In the genomic region with DNA sequence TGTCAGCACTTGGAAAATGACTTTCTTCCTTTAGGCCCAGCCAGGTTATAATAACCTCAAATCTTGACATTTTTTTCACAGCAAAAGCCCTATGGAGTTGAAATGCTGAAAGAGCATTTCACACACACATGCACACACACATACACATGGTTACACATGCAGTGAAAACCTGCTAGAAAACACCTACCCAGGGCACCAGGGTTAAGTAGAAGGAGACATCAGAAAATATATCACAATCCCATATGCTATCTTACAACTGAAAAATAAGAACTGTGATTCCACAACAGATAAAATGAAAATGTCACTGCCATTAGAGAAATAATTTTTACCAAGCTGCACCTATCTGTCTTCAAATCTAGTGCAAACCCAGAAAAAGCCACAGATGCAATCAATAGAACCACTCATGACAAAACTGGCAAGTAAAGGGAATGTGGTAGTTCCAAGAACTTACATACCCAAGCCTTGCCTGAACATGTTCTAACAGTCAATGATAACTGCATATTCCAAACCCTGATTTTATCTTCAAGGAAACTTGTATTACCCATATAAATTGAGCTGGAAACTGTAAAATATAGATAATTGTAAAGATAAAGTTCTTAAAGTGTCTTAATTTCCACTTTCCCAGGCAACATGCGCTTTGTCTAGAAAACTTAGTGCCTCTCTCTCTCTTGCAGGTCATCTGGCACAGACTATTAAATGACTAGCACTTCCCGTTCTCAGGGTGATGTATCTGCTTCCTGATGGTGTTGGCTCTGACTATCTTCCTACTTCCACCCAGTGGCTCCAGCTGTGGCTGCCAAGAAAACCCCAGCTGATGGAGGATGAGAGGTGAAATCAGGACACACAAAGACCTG, we compare ENCODE assay signal across 9 cellular contexts.
DNase-seq lines count a peak whose midpoint lies in the region; ATAC-seq, FAIRE-seq and TF ChIP-seq lines count a peak whose summit lies in the region.
"Had no signal": no experiment of that assay in that cellular context is flagged by ENCODE, and none has a peak within 500 bp of the region (broad histone marks: within the 10 kb centered on the region; RNA-seq: fewer than 3 reads in every experiment).

No MANE protein-coding gene starts in this region.

- no peak overlapping the region for H3K18ac ChIP-seq in H9 (ENCODE audit: insufficient read length, low read depth, low read length)

- H3K27ac Mint-ChIP-seq in activated CD4-positive, alpha-beta memory T cell treated with anti-CD3 and anti-CD28 coated beads, Interleukin-2, amount 10 ng/mL, durations not matched to agents 7 days and 5 days = peak overlapping the region; percentile 84
- peak overlapping the region in 1 of 3 experiments; percentile 93; a peak in 2 of 7 replicates for H3K27ac Mint-ChIP-seq in H9

- H3K9me3 ChIP-seq in BLaER1 = peaks cover 18% of the 10 kb centered on the region
- no peaks in the 10 kb centered on the region for H3K9me3 ChIP-seq in H9 (ENCODE audit: control insufficient read depth, low read depth, low read length)

- FAIRE-seq in urothelium cell line (lab: Jason Lieb, UNC) = no peak

- no peak overlapping the region for H3T11ph ChIP-seq in H9 (ENCODE audit: low read length)

- no peak overlapping the region for H4K8ac ChIP-seq in H9 (replicated peaks; ENCODE audit: insufficient read length, low read depth, low read length)

- peak; percentile 28 to 53 for DNase-seq in HL-60 (ENCODE audit: low read depth in 1 of 2, low spot score in 1 of 2)
- DNase-seq in activated CD4-positive, alpha-beta memory T cell treated with anti-CD3 and anti-CD28 coated beads, Interleukin-2, amount 10 ng/mL, durations not matched to agents 7 days and 5 days = peak; percentile 39
- peak; percentile 15 for DNase-seq in kidney tubule cell (ENCODE audit: low spot score)
- DNase-seq in HuH-7.5 (ENCODE audit: low spot score) = no peak
- DNase-seq in H9 = no peak
- DNase-seq in urothelium cell line (ENCODE audit: low spot score) = no peak
- DNase-seq: stimulated activated CD4-positive, alpha-beta T cell treated with anti-CD3 and anti-CD28 coated beads, Interleukin-4, amount 100 ng/mL, for 1 hour had no signal

- H3K4me3 Mint-ChIP-seq in activated CD4-positive, alpha-beta memory T cell treated with anti-CD3 and anti-CD28 coated beads, Interleukin-2, amount 10 ng/mL, durations not matched to agents 7 days and 5 days = no peak overlapping the region
- no peak overlapping the region for H3K4me3 Mint-ChIP-seq in H9

- POLR2A ChIA-PET in activated CD4-positive, alpha-beta memory T cell treated with anti-CD3 and anti-CD28 coated beads, Interleukin-2, amount 10 ng/mL, durations not matched to agents 7 days and 5 days (lab: Charles Lee) = interaction anchor here (0.8 to 5.7 kb wide), 11 partner anchors 12 to 406 kb away, joined by 3 to 91 read pairs (median 4); partner anchors contain the start of genes PTGER4 and RPL37

- WGBS in H9 (ENCODE audit: extremely low coverage, insufficient read length, low lambda C conversion rate) = no CpG with 5 or more reads among the region's 2 CpGs

- no peaks in the 10 kb centered on the region for H3K27me3 Mint-ChIP-seq in activated CD4-positive, alpha-beta memory T cell treated with anti-CD3 and anti-CD28 coated beads, Interleukin-2, amount 10 ng/mL, durations not matched to agents 7 days and 5 days
- no peaks in the 10 kb centered on the region; the same call in 1 of the 2 replicates for H3K27me3 Mint-ChIP-seq in H9 (ENCODE audit: low read depth)

- H3K23me2 ChIP-seq in H9 (ENCODE audit: insufficient read length, low read depth, low read length, poor library complexity, severe bottlenecking) = no peaks in the 10 kb centered on the region

- H3K23ac ChIP-seq in H9 (ENCODE audit: insufficient read length, low read depth, low read length) = no peak overlapping the region

- H3K79me2 ChIP-seq in H9 (ENCODE audit: insufficient read depth, low read length) = no peaks in the 10 kb centered on the region

- H2AK5ac ChIP-seq in H9 (ENCODE audit: insufficient read length, low read length) = no peak overlapping the region

- H2BK15ac ChIP-seq in H9 (ENCODE audit: low read depth, low read length) = no peak overlapping the region

- peak overlapping the region; percentile 17; the same call in 1 of the 2 replicates for H3K4me2 ChIP-seq in BLaER1
- H3K4me2 ChIP-seq in H9 (ENCODE audit: insufficient read depth, insufficient read length, low read length) = no peak overlapping the region

- H3K27me3 ChIP-seq in BLaER1 = no peaks in the 10 kb centered on the region
- H3K27me3 ChIP-seq in HL-60 (ENCODE audit: insufficient read depth, poor library complexity, severe bottlenecking) = no peaks in the 10 kb centered on the region
- no peaks in the 10 kb centered on the region for H3K27me3 ChIP-seq in H9 (ENCODE audit: insufficient read depth, low read length)

- peaks cover 20% of the 10 kb centered on the region for H3K36me3 Mint-ChIP-seq in activated CD4-positive, alpha-beta memory T cell treated with anti-CD3 and anti-CD28 coated beads, Interleukin-2, amount 10 ng/mL, durations not matched to agents 7 days and 5 days (ENCODE audit: low read depth)
- H3K36me3 Mint-ChIP-seq in H9 (ENCODE audit: insufficient read depth in 1 of 3, low read depth in 3 of 3) = peaks cover 4 to 17% (median 8%) of the 10 kb centered on the region in 3 experiments; a peak in 5 of 7 replicates

- no peak overlapping the region for H3K56ac ChIP-seq in H9 (ENCODE audit: insufficient read length, low read depth, low read length)

- CTCF ChIA-PET in activated CD4-positive, alpha-beta memory T cell treated with anti-CD3 and anti-CD28 coated beads, Interleukin-2, amount 10 ng/mL, durations not matched to agents 7 days and 5 days (lab: Charles Lee) = interaction anchor here (0.9 to 2.4 kb wide), 6 partner anchors 8 to 259 kb away, joined by 3 to 8 read pairs (median 4); no protein-coding TSS in a partner anchor

- no peak overlapping the region for H3K27ac ChIP-seq in BLaER1
- no peak overlapping the region for H3K27ac ChIP-seq in HL-60 (replicated peaks)
- no peak overlapping the region for H3K27ac ChIP-seq in H9 (ENCODE audit: insufficient read length, low read depth, low read length)

- TF ChIP-seq CTCF in HL-60 (IDR thresholded peaks at IDR 0.05; ENCODE audit: insufficient read depth, low read length) = no peak
- TF ChIP-seq CTCF in H9 (conservative IDR thresholded peaks at IDR 0.05) = no peak

- no peak overlapping the region for H3K4ac ChIP-seq in H9 (ENCODE audit: low read depth, low read length)

- H4K20me1 ChIP-seq in BLaER1 (no peaks in the 10 kb centered on the region), H9 (ENCODE audit: control insufficient read depth, insufficient read depth, insufficient read length) (no peaks in the 10 kb centered on the region)

- H3K79me1 ChIP-seq in H9 (ENCODE audit: insufficient read depth, low read depth, low read length, poor library complexity, severe bottlenecking) = no peaks in the 10 kb centered on the region

- no peak overlapping the region for H2BK20ac ChIP-seq in H9 (ENCODE audit: low read depth, low read length, poor library complexity, severe bottlenecking)

- no peak overlapping the region for H2BK120ac ChIP-seq in H9 (ENCODE audit: low read depth, low read length, poor library complexity, severe bottlenecking)

- H2BK12ac ChIP-seq in H9 (ENCODE audit: insufficient read length, low read depth, low read length) = no peak overlapping the region

- no peak for ATAC-seq in GM18517 (IDR thresholded peaks at IDR 0.05; ENCODE audit: unreplicated experiment)

- no peak overlapping the region for H3K4me3 ChIP-seq in BLaER1
- no peak overlapping the region for H3K4me3 ChIP-seq in HL-60 (replicated peaks; ENCODE audit: insufficient read depth, low read length)

- H3K9ac ChIP-seq in BLaER1 (no peak overlapping the region), H9 (ENCODE audit: extremely low read depth, insufficient read length, low read length) (no peak overlapping the region)

- no peak overlapping the region for H4K91ac ChIP-seq in H9 (ENCODE audit: insufficient read length, low read depth, low read length)

- no peaks in the 10 kb centered on the region for H3K36me3 ChIP-seq in BLaER1

- H3K9me3 Mint-ChIP-seq in activated CD4-positive, alpha-beta memory T cell treated with anti-CD3 and anti-CD28 coated beads, Interleukin-2, amount 10 ng/mL, durations not matched to agents 7 days and 5 days = peaks cover 12% of the 10 kb centered on the region
- peaks cover 17 to 21% of the 10 kb centered on the region in 2 experiments for H3K9me3 Mint-ChIP-seq in H9

- H4K5ac ChIP-seq in H9 (ENCODE audit: insufficient read length, low read depth, low read length) = no peak overlapping the region

- H3K4me1 ChIP-seq in BLaER1 = peaks cover 14% of the 10 kb centered on the region; the same call in 1 of the 2 replicates
- H3K4me1 ChIP-seq in H9 (ENCODE audit: insufficient read depth, low read length) = peaks cover 2% of the 10 kb centered on the region; the same call in 1 of the 2 replicates

- peaks cover 50% of the 10 kb centered on the region for H3K4me1 Mint-ChIP-seq in activated CD4-positive, alpha-beta memory T cell treated with anti-CD3 and anti-CD28 coated beads, Interleukin-2, amount 10 ng/mL, durations not matched to agents 7 days and 5 days
- H3K4me1 Mint-ChIP-seq in H9 = peaks cover 9 to 14% of the 10 kb centered on the region in 2 experiments

- H2BK5ac ChIP-seq in H9 (ENCODE audit: insufficient read length, low read length) = no peak overlapping the region

- no peak overlapping the region for H2AFZ ChIP-seq in H9 (ENCODE audit: low read length)

- no peak overlapping the region for H3K14ac ChIP-seq in H9 (ENCODE audit: insufficient read depth, low read length)

Comparison
In these comparisons a context has a peak if more than half of its experiments do, and no peak if none do; other contexts are left out.
1. DNase-seq: peak in HL-60 (2 of 2), activated CD4-positive, alpha-beta memory T cell treated with anti-CD3 and anti-CD28 coated beads, Interleukin-2, amount 10 ng/mL, durations not matched to agents 7 days and 5 days (single experiment) and kidney tubule cell (single experiment); none in HuH-7.5 (single experiment), H9 (single experiment) and urothelium cell line (single experiment).